Comparison of ENCODE assay signal across 28 cellular contexts in genomic region chr21:17348357-17348756, GRCh38.
"Had no signal": no experiment of that assay in that cellular context is flagged by ENCODE, and none has a peak within 500 bp of the region (broad histone marks: within the 10 kb centered on the region; RNA-seq: fewer than 3 reads in every experiment).

No MANE protein-coding gene starts in this region.

- ATAC-seq: effector memory CD8-positive, alpha-beta T cell; esophagus mucosa; foreskin keratinocyte; gastrocnemius medialis; gastroesophageal sphincter; heart left ventricle; heart right ventricle had no signal

- H3K4me3 ChIP-seq: colonic mucosa, coronary artery, dorsolateral prefrontal cortex, esophagus muscularis mucosa, esophagus squamous epithelium, gastrocnemius medialis, gastroesophageal sphincter, heart left ventricle, heart right ventricle had no signal

- H3K4me1 ChIP-seq: colonic mucosa, esophagus muscularis mucosa, foreskin keratinocyte, gastrocnemius medialis, gastroesophageal sphincter, heart left ventricle, heart right ventricle had no signal

- H3K36me3 ChIP-seq: colonic mucosa, esophagus muscularis mucosa, esophagus squamous epithelium, gastrocnemius medialis, gastroesophageal sphincter, heart left ventricle, heart right ventricle had no signal

- H3K27me3 ChIP-seq: colonic mucosa, esophagus squamous epithelium, foreskin keratinocyte, gastrocnemius medialis, heart right ventricle had no signal

- H3K9me3 ChIP-seq: colonic mucosa, gastrocnemius medialis had no signal

- H3K27ac ChIP-seq: colonic mucosa, coronary artery, dorsolateral prefrontal cortex, epithelial cell of prostate, esophagus muscularis mucosa, esophagus squamous epithelium, foreskin keratinocyte, gastrocnemius medialis, gastroesophageal sphincter, heart left ventricle, heart right ventricle had no signal

- DNase-seq: colonic mucosa; cortex of kidney; dermis blood vessel endothelial cell; dorsolateral prefrontal cortex; effector CD4-positive, alpha-beta T cell; effector CD8-positive, alpha-beta T cell; effector memory CD4-positive, alpha-beta T cell; effector memory CD8-positive, alpha-beta T cell; endodermal cell; erythroblast; esophagus squamous epithelium; foreskin fibroblast; foreskin keratinocyte; foreskin melanocyte; gastrocnemius medialis; glutamatergic neuron; head of caudate nucleus; heart left ventricle; heart right ventricle had no signal

- FAIRE-seq: colon, endometrium, endothelial cell of umbilical vein, frontal cortex had no signal
